22 cellular contexts compared by ENCODE assay signal in the genomic region with DNA sequence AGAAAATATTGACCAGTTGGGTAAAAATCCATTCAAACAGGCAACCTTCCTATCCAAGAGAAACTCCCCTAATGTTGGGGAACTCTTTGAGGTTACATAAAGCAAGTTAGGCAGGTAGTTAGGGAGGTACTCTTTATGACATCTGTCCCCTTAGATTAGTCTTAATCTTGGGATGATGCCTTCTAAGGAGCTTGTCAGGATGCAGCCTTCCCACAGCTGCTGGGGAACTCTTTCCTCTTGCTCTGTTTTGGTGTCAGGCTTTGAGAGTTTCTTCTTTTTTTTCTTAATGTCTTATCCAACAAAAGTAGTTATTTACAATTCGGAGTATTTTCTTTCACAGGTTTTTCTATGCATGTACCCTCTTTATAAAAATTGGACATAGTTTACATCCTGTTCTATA.
"Had no signal": no experiment of that assay in that cellular context is flagged by ENCODE, and none has a peak within 500 bp of the region (broad histone marks: within the 10 kb centered on the region; RNA-seq: fewer than 3 reads in every experiment).

No MANE protein-coding gene starts in this region.

- H3K27me3 ChIP-seq: Peyer's patch, SJCRH30 had no signal

- H3K27ac Mint-ChIP-seq: IgD-negative memory B cell had no signal

- DNase-seq: KBM-7, MV-4-11, NCI-H1048, NCI-H1105, NCI-H1417, NCI-H1436 treated with DMSO at 0.1 percent for 48 hours, NCI-H1694, NCI-H187 treated with DMSO at 0.1 percent for 48 hours, NCI-H2029 treated with DMSO at 0.1 percent for 48 hours, NCI-H2171 treated with DMSO at 0.1 percent for 48 hours, NCI-H2227 treated with DMSO at 0.1 percent for 48 hours, NCI-H526, OCI-M1, PC-9, Peyer's patch, SHP77 treated with DMSO at 0.1 percent for 48 hours, SJCRH30, T-helper 1 cell had no signal

- H3K4me2 ChIP-seq: PC-9 had no signal

- H3K4me3 ChIP-seq: PC-9, Peyer's patch, SJCRH30 had no signal

- H3K9me3 ChIP-seq: Peyer's patch, SJCRH30 had no signal

- H3K27ac ChIP-seq: HL-60, PC-9, Peyer's patch, SJCRH30 had no signal

- H3K36me3 ChIP-seq: Peyer's patch, SJCRH30 had no signal

- H3K27me3 Mint-ChIP-seq: IgD-negative memory B cell had no signal

- H3K4me3 Mint-ChIP-seq: IgD-negative memory B cell had no signal

- H2AFZ ChIP-seq: PC-9 had no signal

- H3K4me1 ChIP-seq: Peyer's patch had no signal

- ATAC-seq: Right ventricle myocardium inferior, SK-N-SH treated with all-trans-retinoic acid at 6 μM for 48 hours had no signal
